In the genomic region with DNA sequence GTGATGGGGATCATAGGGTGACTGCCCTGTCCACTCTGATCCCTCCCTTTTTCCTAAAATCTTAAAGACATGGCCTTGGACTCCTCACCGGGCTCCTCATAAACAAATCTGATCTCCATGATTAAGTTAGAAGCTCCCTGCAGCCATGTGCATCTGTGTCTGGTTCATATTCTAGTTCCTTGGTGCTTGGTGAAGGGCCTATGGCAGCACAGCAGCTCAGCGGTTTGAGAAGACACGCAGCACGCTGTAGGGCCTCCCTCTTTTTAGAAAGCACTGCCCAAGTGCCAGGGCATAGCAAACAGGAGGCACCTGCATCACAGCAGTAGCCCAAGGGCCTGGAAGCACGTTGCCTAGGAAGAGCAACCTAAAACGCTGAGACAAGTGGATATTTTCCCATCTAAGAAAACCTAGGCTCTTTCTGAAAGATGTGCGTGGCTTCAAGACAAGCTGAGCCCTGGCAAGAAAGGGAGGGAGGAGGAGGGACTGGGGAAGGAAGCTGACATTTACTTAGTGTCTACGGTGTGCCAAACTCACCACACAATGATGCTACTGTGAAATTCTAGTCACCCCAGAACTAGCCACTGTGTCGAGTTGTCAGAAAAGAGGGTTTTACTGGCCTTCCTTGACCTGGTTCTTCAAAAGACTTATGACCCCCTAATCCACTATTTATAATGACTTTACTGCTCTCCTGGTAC, we compare ENCODE assay signal across 11 cellular contexts. TPM values are rescaled to one million over a fixed set of nuclear protein-coding genes. Genes with fewer than 3 reads are reported as not detected.
A peak's percentile ranks its signal among the peaks of the same experiment; 100 is the strongest.
DNase-seq lines count a peak whose midpoint lies in the region; ATAC-seq, FAIRE-seq and TF ChIP-seq lines count a peak whose summit lies in the region.
"Had no signal": no experiment of that assay in that cellular context is flagged by ENCODE, and none has a peak within 500 bp of the region (broad histone marks: within the 10 kb centered on the region; RNA-seq: fewer than 3 reads in every experiment).

No MANE protein-coding gene starts in this region.

- in situ Hi-C loops in HepG2 (cut with HindIII; ENCODE audit: extremely low pct_ligation_motif_present, low pct_unique_long_range_greater_than_20kb), result no loop called here
- in situ Hi-C loops in IMR-90 (cut with MboI; ENCODE audit: low sequenced_read_pairs), result no loop called here

- no peak for FAIRE-seq in HepG2 (lab: Jason Lieb, UNC)

- H2BK5ac ChIP-seq in IMR-90 (ENCODE audit: low read depth, low read length, poor library complexity, severe bottlenecking), result no peak overlapping the region

- WGBS in HepG2 (ENCODE audit: low lambda C conversion rate), result 73% methylated on average over 7 of the region's 9 CpGs
- WGBS in right lobe of liver (ENCODE audit: insufficient coverage, low coverage, low lambda C conversion rate, missing lambda C conversion rate), result 66% methylated on average over 4 of the region's 9 CpGs
- WGBS in IMR-90 (ENCODE audit: extremely low coverage in 2 of 2, insufficient read length in 1 of 2), 2 experiments, result 95% methylated on average over 4 of the region's 9 CpGs; no CpG with 5 or more reads in 1 of the 2 experiments

- H3K4me3 Mint-ChIP-seq in effector memory CD8-positive, alpha-beta T cell, result peak overlapping the region; percentile 30 to 68

- TF ChIP-seq CTCF in HepG2 (CRISPR knock-in tag; IDR thresholded peaks at IDR 0.05), result no peak
- no peak for TF ChIP-seq CTCF in right lobe of liver (IDR thresholded peaks at IDR 0.05)
- TF ChIP-seq CTCF in IMR-90 (conservative IDR thresholded peaks at IDR 0.05; ENCODE audit: low read depth, low read length), result no peak

- peaks cover 7 to 18% of the 10 kb centered on the region in 2 experiments; a peak in 4 of 5 replicates for H3K36me3 ChIP-seq in HepG2 (replicated peaks in 1 of 2; ENCODE audit: control insufficient read depth in 1 of 2, insufficient read depth in 2 of 2, low read length in 2 of 2)
- peaks cover 0 to 10% (median 6%) of the 10 kb centered on the region in 4 donors for H3K36me3 ChIP-seq in right lobe of liver
- peaks cover 21% of the 10 kb centered on the region for H3K36me3 ChIP-seq in IMR-90 (ENCODE audit: control insufficient read depth, insufficient read depth, low read length)

- TF ChIP-seq EP300 in HepG2 (IDR thresholded peaks at IDR 0.05; ENCODE audit: low read depth in 2 of 2, low read length in 2 of 2) (no peak), HepG2 (CRISPR knock-in tag; IDR thresholded peaks at IDR 0.05; ENCODE audit: borderline replicate concordance) (no peak)

- no peak overlapping the region for H2AK5ac ChIP-seq in IMR-90 (ENCODE audit: low read depth, low read length)

- H3K27me3 Mint-ChIP-seq in effector memory CD8-positive, alpha-beta T cell, result no peaks in the 10 kb centered on the region

- H2BK20ac ChIP-seq in IMR-90 (ENCODE audit: low read depth, low read length), result no peak overlapping the region

- no peak overlapping the region for H2AFZ ChIP-seq in HepG2 (ENCODE audit: low read length)
- no peak overlapping the region for H2AFZ ChIP-seq in IMR-90 (replicated peaks; ENCODE audit: low read length, poor library complexity)

- POLR2A ChIA-PET in HepG2 (lab: Yijun Ruan, JAX) (interaction anchor here (1.0 to 1.1 kb wide), 2 partner anchors 12 to 15 kb away, joined by 3 to 4 read pairs; no protein-coding TSS in a partner anchor), IMR-90 (lab: Charles Lee; ENCODE audit: unreplicated experiment) (no interaction called here)

- H3K27me3 ChIP-seq in HepG2 (ENCODE audit: control insufficient read depth in 1 of 2, insufficient read depth in 2 of 2, low read length in 2 of 2), result no peaks in the 10 kb centered on the region
- H3K27me3 ChIP-seq in right lobe of liver, result no peaks in the 10 kb centered on the region
- H3K27me3 ChIP-seq in IMR-90 (ENCODE audit: control insufficient read depth, insufficient read depth, low read length), result no peaks in the 10 kb centered on the region

- dilution Hi-C loops in IMR-90 (cut with HindIII; ENCODE audit: low sequenced_read_pairs, unreplicated experiment), result no loop called here

- H4K91ac ChIP-seq in IMR-90 (ENCODE audit: insufficient read depth, low read depth, low read length), result no peak overlapping the region

- H3K4me3 ChIP-seq in HepG2 (replicated peaks in 1 of 3; ENCODE audit: insufficient read depth in 1 of 3, low read depth in 2 of 3, low read length in 3 of 3) (no peak overlapping the region), right lobe of liver (no peak overlapping the region), IMR-90 (ENCODE audit: insufficient read depth, low read depth, low read length) (no peak overlapping the region)

- BruUV-seq in HepG2 (replicated peaks; lab: Mats Ljungman, UMichigan) (TSS peak; percentile 20), IMR-90 (replicated peaks; lab: Mats Ljungman, UMichigan) (no TSS peak)

- TF ChIP-seq POLR2A in HepG2 (IDR thresholded peaks at IDR 0.05; ENCODE audit: insufficient read depth in 1 of 2, low read depth in 2 of 2, low read length in 2 of 2) (no peak), right lobe of liver (IDR thresholded peaks at IDR 0.05) (no peak), IMR-90 (IDR thresholded peaks at IDR 0.05; ENCODE audit: low read depth, low read length) (no peak)

- H3K4ac ChIP-seq in IMR-90 (ENCODE audit: low read depth, low read length), result no peak overlapping the region

- peaks cover 52% of the 10 kb centered on the region for H3K36me3 Mint-ChIP-seq in effector memory CD8-positive, alpha-beta T cell (ENCODE audit: insufficient read depth)

- TF ChIP-seq RAD21 in HepG2 (CRISPR knock-in tag; IDR thresholded peaks at IDR 0.05) (no peak), IMR-90 (IDR thresholded peaks at IDR 0.05; ENCODE audit: low read length) (no peak)

- intact Hi-C loops in HepG2 (cut with micrococcal nuclease; ENCODE audit: unreplicated experiment), result loop anchor here (2.0 kb wide), 1 partner anchor 15 kb away; the partner anchor contains the start of gene ULK3
- intact Hi-C loops in right lobe of liver (cut with DNase I), result no loop called here
- intact Hi-C loops in IMR-90 (cut with micrococcal nuclease), result no loop called here

- H3K23ac ChIP-seq in IMR-90 (ENCODE audit: low read depth, low read length), result no peak overlapping the region

- DNase-seq in HepG2 (ENCODE audit: low spot score) (no peak), right lobe of liver (no peak), IMR-90 (no peak), NCI-H526 treated with DMSO at 0.1 percent for 48 hours (lab: John Stamatoyannopoulos, UW) (no peak), AML-193 (lab: John Stamatoyannopoulos, UW) (no peak), T1000 (lab: John Stamatoyannopoulos, UW) (no peak)
- no peak for DNase-seq in effector memory CD8-positive, alpha-beta T cell
- DNase-seq: Calu3, mesenchymal stem cell had no signal

- H3K4me1 ChIP-seq in HepG2 (ENCODE audit: insufficient read depth, low read length), result peaks cover 20% of the 10 kb centered on the region
- peaks cover 0 to 5% (median 0%) of the 10 kb centered on the region in 4 donors for H3K4me1 ChIP-seq in right lobe of liver
- no peaks in the 10 kb centered on the region for H3K4me1 ChIP-seq in IMR-90 (ENCODE audit: control insufficient read depth, insufficient read depth, low read length)

- no peak for ATAC-seq in HepG2
- no peak for ATAC-seq in right lobe of liver
- no peak for ATAC-seq in IMR-90 (ENCODE audit: low read depth)
- ATAC-seq in effector memory CD8-positive, alpha-beta T cell (replicated peaks), result peak; percentile 81
- ATAC-seq in GM19351 (IDR thresholded peaks at IDR 0.05; ENCODE audit: unreplicated experiment), result no peak

- CTCF ChIA-PET in HepG2 (lab: Yijun Ruan, JAX; ENCODE audit: low intra/inter-chr PET ratio, low total read pairs), result no interaction called here
- CTCF ChIA-PET in IMR-90 (lab: Yijun Ruan, JAX), result interaction anchor here (1.5 kb wide), 1 partner anchor 44 kb away, joined by 5 read pairs; no protein-coding TSS in a partner anchor

- peaks cover 10% of the 10 kb centered on the region; the same call in 1 of the 2 replicates for H3K9me1 ChIP-seq in IMR-90 (ENCODE audit: insufficient read depth, low read length)

- no peak overlapping the region for H2BK120ac ChIP-seq in IMR-90 (ENCODE audit: low read depth, low read length)

- H3K14ac ChIP-seq in IMR-90 (replicated peaks; ENCODE audit: low read depth, low read length), result no peak overlapping the region

- no peaks in the 10 kb centered on the region for H3K9me3 Mint-ChIP-seq in effector memory CD8-positive, alpha-beta T cell

- no peak overlapping the region for H2BK15ac ChIP-seq in IMR-90 (ENCODE audit: low read depth, low read length)

- no peak overlapping the region for H3K56ac ChIP-seq in IMR-90 (ENCODE audit: extremely low read depth, insufficient read depth, low read length)

- H4K5ac ChIP-seq in IMR-90 (ENCODE audit: low read depth, low read length), result no peak overlapping the region

- no peaks in the 10 kb centered on the region for H3K9me3 ChIP-seq in HepG2 (ENCODE audit: low read length)
- no peaks in the 10 kb centered on the region for H3K9me3 ChIP-seq in right lobe of liver
- H3K9me3 ChIP-seq in IMR-90 (ENCODE audit: control insufficient read depth, insufficient read depth, low read length), result no peaks in the 10 kb centered on the region

- H3K18ac ChIP-seq in IMR-90 (ENCODE audit: low read depth, low read length), result no peak overlapping the region

- H4K20me1 ChIP-seq in HepG2 (ENCODE audit: insufficient read depth, low read length) (0 out of 2 replicates have a peak, but pooled peaks cover 3% of the 10 kb centered on the region), IMR-90 (ENCODE audit: insufficient read depth, low read length) (peaks cover 59% of the 10 kb centered on the region)

- H3K27ac ChIP-seq in HepG2 (ENCODE audit: extremely low read length, insufficient read depth, low read length) (no peak overlapping the region), right lobe of liver (no peak overlapping the region), IMR-90 (ENCODE audit: insufficient read depth, low read length) (no peak overlapping the region)

- peaks cover 34 to 42% of the 10 kb centered on the region in 2 donors for H3K4me1 Mint-ChIP-seq in effector memory CD8-positive, alpha-beta T cell (ENCODE audit: low read depth in 2 of 2)

- H4K8ac ChIP-seq in IMR-90 (ENCODE audit: low read depth in 2 of 2, low read length in 2 of 2), result no peak overlapping the region

- H3K79me2 ChIP-seq in HepG2 (ENCODE audit: insufficient read depth, low read length), result peaks cover 12% of the 10 kb centered on the region

- H3K4me2 ChIP-seq in HepG2 (ENCODE audit: low read depth, low read length), result peak overlapping the region; percentile 14; the same call in 1 of the 2 replicates
- no peak overlapping the region for H3K4me2 ChIP-seq in IMR-90 (ENCODE audit: low read depth, low read length)

- peak overlapping the region; percentile 74 to 93 for H3K27ac Mint-ChIP-seq in effector memory CD8-positive, alpha-beta T cell

- peak overlapping the region; percentile 57 for H2AK9ac ChIP-seq in IMR-90 (replicated peaks; ENCODE audit: low read depth, low read length, poor library complexity)

- H3K9ac ChIP-seq in HepG2 (ENCODE audit: insufficient read depth, low read depth, low read length) (no peak overlapping the region), IMR-90 (ENCODE audit: low read depth, low read length) (no peak overlapping the region)

- H3K79me1 ChIP-seq in IMR-90 (ENCODE audit: low read depth in 1 of 2, low read length in 2 of 2), result peaks cover 23 to 63% of the 10 kb centered on the region in 2 experiments

RNA-seq across cellular contexts. Expression of gene ULK3, which starts 14.9 kb away (rescaled TPM):
- total RNA-seq in HepG2 (2016; rRNA removed; fragmentation: Illumina TruSeq; extraction: Trizol), result 8.2 and 15.2 TPM in 2 replicates
- total RNA-seq in HepG2 (2016; cell fraction: cytosol; rRNA removed; fragmentation: Illumina TruSeq; extraction: Trizol; ENCODE audit: low read depth), result 7.6 and 8.1 TPM in 2 replicates
- 8.9 and 14.6 TPM in 2 replicates for total RNA-seq in HepG2 (2016; cell fraction: insoluble cytoplasmic fraction; rRNA removed; fragmentation: Illumina TruSeq; extraction: Trizol)
- total RNA-seq in HepG2 (2016; cell fraction: membrane; rRNA removed; fragmentation: Illumina TruSeq; extraction: Trizol), result 17.8 and 17.9 TPM in 2 replicates
- 13.8 and 17.0 TPM in 2 replicates for total RNA-seq in HepG2 (2016; cell fraction: nucleus; rRNA removed; fragmentation: Illumina TruSeq; extraction: Trizol)
- 23.7 and 25.1 TPM in 2 replicates for polyA plus RNA-seq in HepG2 (2011; rRNA removed)
- 10.1 and 12.4 TPM in 2 replicates for polyA plus RNA-seq in HepG2 (2011; cell fraction: cytosol; rRNA removed)
- 149 and 163 TPM in 2 replicates for polyA plus RNA-seq in HepG2 (2011; cell fraction: nucleus; rRNA removed)
- polyA plus RNA-seq in HepG2 (2012), result 11.8 and 16.1 TPM in 2 replicates
- polyA plus RNA-seq in HepG2 (2016; cell fraction: cytosol; fragmentation: Illumina TruSeq; extraction: Trizol; ENCODE audit: low read depth), result 9.7 and 10.4 TPM in 2 replicates
- 7.6 and 10.2 TPM in 2 replicates for polyA plus RNA-seq in HepG2 (2016; cell fraction: insoluble cytoplasmic fraction; fragmentation: Illumina TruSeq; extraction: Trizol; ENCODE audit: low read depth)
- polyA plus RNA-seq in HepG2 (2016; cell fraction: membrane; fragmentation: Illumina TruSeq; extraction: Trizol; ENCODE audit: low read depth), result 15.2 and 26.1 TPM in 2 replicates
- polyA plus RNA-seq in HepG2 (2016; cell fraction: nucleus; fragmentation: Illumina TruSeq; extraction: Trizol; ENCODE audit: insufficient read depth, low read depth), result 43.8 and 44.9 TPM in 2 replicates
- polyA minus RNA-seq in HepG2 (2011; rRNA and poly(A)+ RNA removed; ENCODE audit: low replicate concordance), result 13.8 and 70.3 TPM in 2 replicates
- 4.8 and 5.1 TPM in 2 replicates for polyA minus RNA-seq in HepG2 (2011; cell fraction: cytosol; rRNA and poly(A)+ RNA removed)
- polyA minus RNA-seq in HepG2 (2011; cell fraction: nucleus; rRNA and poly(A)+ RNA removed), result 11.6 and 13.2 TPM in 2 replicates
- total RNA-seq in right lobe of liver, result 10 to 100 TPM; 19.7 to 25.1 (median 22.1) TPM
- total RNA-seq in IMR-90 (2012; rRNA removed), result 8.6 and 11.8 TPM in 2 replicates
- 22.7 and 24.7 TPM in 2 replicates for polyA plus RNA-seq in IMR-90 (2012; rRNA removed)
- 10.2 and 12.4 TPM in 2 replicates for polyA plus RNA-seq in IMR-90 (2012; cell fraction: cytosol; rRNA removed)
- polyA plus RNA-seq in IMR-90 (2012; cell fraction: nucleus; rRNA removed; ENCODE audit: low replicate concordance), result 160 and 201 TPM in 2 replicates

RNA-seq across cellular contexts. Expression of gene SCAMP2, which starts 15.3 kb away (rescaled TPM):
- total RNA-seq in HepG2 (2016; rRNA removed; fragmentation: Illumina TruSeq; extraction: Trizol), result 23.6 and 34.8 TPM in 2 replicates
- total RNA-seq in HepG2 (2016; cell fraction: cytosol; rRNA removed; fragmentation: Illumina TruSeq; extraction: Trizol; ENCODE audit: low read depth), result 9.6 and 11.5 TPM in 2 replicates
- total RNA-seq in HepG2 (2016; cell fraction: insoluble cytoplasmic fraction; rRNA removed; fragmentation: Illumina TruSeq; extraction: Trizol), result 21.6 and 36.5 TPM in 2 replicates
- 19.1 and 19.4 TPM in 2 replicates for total RNA-seq in HepG2 (2016; cell fraction: membrane; rRNA removed; fragmentation: Illumina TruSeq; extraction: Trizol)
- total RNA-seq in HepG2 (2016; cell fraction: nucleus; rRNA removed; fragmentation: Illumina TruSeq; extraction: Trizol), result 34.8 and 43.1 TPM in 2 replicates
- 121 and 137 TPM in 2 replicates for polyA plus RNA-seq in HepG2 (2011; rRNA removed)
- polyA plus RNA-seq in HepG2 (2011; cell fraction: cytosol; rRNA removed), result 79.1 and 105 TPM in 2 replicates
- 60.5 and 61.0 TPM in 2 replicates for polyA plus RNA-seq in HepG2 (2011; cell fraction: nucleus; rRNA removed)
- 46.1 and 60.6 TPM in 2 replicates for polyA plus RNA-seq in HepG2 (2012)
- 13.9 and 15.3 TPM in 2 replicates for polyA plus RNA-seq in HepG2 (2016; cell fraction: cytosol; fragmentation: Illumina TruSeq; extraction: Trizol; ENCODE audit: low read depth)
- polyA plus RNA-seq in HepG2 (2016; cell fraction: insoluble cytoplasmic fraction; fragmentation: Illumina TruSeq; extraction: Trizol; ENCODE audit: low read depth), result 40.8 and 49.5 TPM in 2 replicates
- polyA plus RNA-seq in HepG2 (2016; cell fraction: membrane; fragmentation: Illumina TruSeq; extraction: Trizol; ENCODE audit: low read depth), result 19.7 and 19.9 TPM in 2 replicates
- polyA plus RNA-seq in HepG2 (2016; cell fraction: nucleus; fragmentation: Illumina TruSeq; extraction: Trizol; ENCODE audit: insufficient read depth, low read depth), result 82.6 and 86.5 TPM in 2 replicates
- 153 and 215 TPM in 2 replicates for polyA minus RNA-seq in HepG2 (2011; rRNA and poly(A)+ RNA removed; ENCODE audit: low replicate concordance)
- 43.0 and 53.0 TPM in 2 replicates for polyA minus RNA-seq in HepG2 (2011; cell fraction: cytosol; rRNA and poly(A)+ RNA removed)
- 19.7 and 32.7 TPM in 2 replicates for polyA minus RNA-seq in HepG2 (2011; cell fraction: nucleus; rRNA and poly(A)+ RNA removed)
- total RNA-seq in right lobe of liver, result 10 to 100 TPM; 33.9 to 45.9 (median 41.7) TPM
- total RNA-seq in IMR-90 (2012; rRNA removed), result 23.3 and 25.8 TPM in 2 replicates
- polyA plus RNA-seq in IMR-90 (2012; rRNA removed), result 108 and 111 TPM in 2 replicates
- 47.2 and 71.4 TPM in 2 replicates for polyA plus RNA-seq in IMR-90 (2012; cell fraction: cytosol; rRNA removed)
- 52.8 and 64.1 TPM in 2 replicates for polyA plus RNA-seq in IMR-90 (2012; cell fraction: nucleus; rRNA removed; ENCODE audit: low replicate concordance)

RNA-seq across cellular contexts. Expression of gene CPLX3, which starts 31.4 kb away (rescaled TPM):
- total RNA-seq in HepG2 (2016; rRNA removed; fragmentation: Illumina TruSeq; extraction: Trizol) (not detected in 2 replicates), right lobe of liver (not detected), IMR-90 (2012; rRNA removed) (not detected in 2 replicates)
- total RNA-seq in HepG2 (2016; cell fraction: cytosol; rRNA removed; fragmentation: Illumina TruSeq; extraction: Trizol; ENCODE audit: low read depth), result not detected in 2 replicates
- total RNA-seq in HepG2 (2016; cell fraction: insoluble cytoplasmic fraction; rRNA removed; fragmentation: Illumina TruSeq; extraction: Trizol), result not detected in 2 replicates
- total RNA-seq in HepG2 (2016; cell fraction: membrane; rRNA removed; fragmentation: Illumina TruSeq; extraction: Trizol), result not detected in 2 replicates
- total RNA-seq in HepG2 (2016; cell fraction: nucleus; rRNA removed; fragmentation: Illumina TruSeq; extraction: Trizol), result not detected in 2 replicates
- polyA plus RNA-seq in HepG2 (2011; rRNA removed) (not detected in 2 replicates), IMR-90 (2012; rRNA removed) (not detected in 2 replicates)
- polyA plus RNA-seq in HepG2 (2011; cell fraction: cytosol; rRNA removed), result not detected in 2 replicates
- 0.05 TPM in 1 of 2 replicates, not detected in the other for polyA plus RNA-seq in HepG2 (2011; cell fraction: nucleus; rRNA removed)
- not detected in 2 replicates for polyA plus RNA-seq in HepG2 (2012)
- not detected in 2 replicates for polyA plus RNA-seq in HepG2 (2016; cell fraction: cytosol; fragmentation: Illumina TruSeq; extraction: Trizol; ENCODE audit: low read depth)
- not detected in 2 replicates for polyA plus RNA-seq in HepG2 (2016; cell fraction: insoluble cytoplasmic fraction; fragmentation: Illumina TruSeq; extraction: Trizol; ENCODE audit: low read depth)
- not detected in 2 replicates for polyA plus RNA-seq in HepG2 (2016; cell fraction: membrane; fragmentation: Illumina TruSeq; extraction: Trizol; ENCODE audit: low read depth)
- not detected in 2 replicates for polyA plus RNA-seq in HepG2 (2016; cell fraction: nucleus; fragmentation: Illumina TruSeq; extraction: Trizol; ENCODE audit: insufficient read depth, low read depth)
- not detected in 2 replicates for polyA minus RNA-seq in HepG2 (2011; rRNA and poly(A)+ RNA removed; ENCODE audit: low replicate concordance)
- not detected in 2 replicates for polyA minus RNA-seq in HepG2 (2011; cell fraction: cytosol; rRNA and poly(A)+ RNA removed)
- polyA minus RNA-seq in HepG2 (2011; cell fraction: nucleus; rRNA and poly(A)+ RNA removed), result not detected in 2 replicates
- polyA plus RNA-seq in IMR-90 (2012; cell fraction: cytosol; rRNA removed), result not detected in 2 replicates
- 0.12 and 0.24 TPM in 2 replicates for polyA plus RNA-seq in IMR-90 (2012; cell fraction: nucleus; rRNA removed; ENCODE audit: low replicate concordance)
- total RNA-seq: LHCN-M2 had no signal

RNA-seq across cellular contexts. Expression of gene MPI, which starts 32.0 kb away (rescaled TPM):
- total RNA-seq in HepG2 (2016; rRNA removed; fragmentation: Illumina TruSeq; extraction: Trizol), result 36.9 and 49.7 TPM in 2 replicates
- 14.9 and 19.2 TPM in 2 replicates for total RNA-seq in HepG2 (2016; cell fraction: cytosol; rRNA removed; fragmentation: Illumina TruSeq; extraction: Trizol; ENCODE audit: low read depth)
- 41.4 and 51.3 TPM in 2 replicates for total RNA-seq in HepG2 (2016; cell fraction: insoluble cytoplasmic fraction; rRNA removed; fragmentation: Illumina TruSeq; extraction: Trizol)
- 19.0 and 24.4 TPM in 2 replicates for total RNA-seq in HepG2 (2016; cell fraction: membrane; rRNA removed; fragmentation: Illumina TruSeq; extraction: Trizol)
- 19.5 and 27.2 TPM in 2 replicates for total RNA-seq in HepG2 (2016; cell fraction: nucleus; rRNA removed; fragmentation: Illumina TruSeq; extraction: Trizol)
- 63.5 and 66.7 TPM in 2 replicates for polyA plus RNA-seq in HepG2 (2011; rRNA removed)
- 68.2 and 75.7 TPM in 2 replicates for polyA plus RNA-seq in HepG2 (2011; cell fraction: cytosol; rRNA removed)
- 79.4 and 82.3 TPM in 2 replicates for polyA plus RNA-seq in HepG2 (2011; cell fraction: nucleus; rRNA removed)
- 35.5 and 45.4 TPM in 2 replicates for polyA plus RNA-seq in HepG2 (2012)
- 11.8 and 13.8 TPM in 2 replicates for polyA plus RNA-seq in HepG2 (2016; cell fraction: cytosol; fragmentation: Illumina TruSeq; extraction: Trizol; ENCODE audit: low read depth)
- 52.7 and 54.7 TPM in 2 replicates for polyA plus RNA-seq in HepG2 (2016; cell fraction: insoluble cytoplasmic fraction; fragmentation: Illumina TruSeq; extraction: Trizol; ENCODE audit: low read depth)
- polyA plus RNA-seq in HepG2 (2016; cell fraction: membrane; fragmentation: Illumina TruSeq; extraction: Trizol; ENCODE audit: low read depth), result 18.4 and 18.9 TPM in 2 replicates
- 25.9 and 30.1 TPM in 2 replicates for polyA plus RNA-seq in HepG2 (2016; cell fraction: nucleus; fragmentation: Illumina TruSeq; extraction: Trizol; ENCODE audit: insufficient read depth, low read depth)
- polyA minus RNA-seq in HepG2 (2011; rRNA and poly(A)+ RNA removed; ENCODE audit: low replicate concordance), result 129 and 146 TPM in 2 replicates
- polyA minus RNA-seq in HepG2 (2011; cell fraction: cytosol; rRNA and poly(A)+ RNA removed), result 28.5 and 36.3 TPM in 2 replicates
- 54.8 and 73.8 TPM in 2 replicates for polyA minus RNA-seq in HepG2 (2011; cell fraction: nucleus; rRNA and poly(A)+ RNA removed)
- 10 to 100 TPM; 23.5 to 69.7 (median 40.8) TPM for total RNA-seq in right lobe of liver
- total RNA-seq in IMR-90 (2012; rRNA removed), result 61.4 and 91.8 TPM in 2 replicates
- 80.1 and 81.1 TPM in 2 replicates for polyA plus RNA-seq in IMR-90 (2012; rRNA removed)
- 68.1 and 94.5 TPM in 2 replicates for polyA plus RNA-seq in IMR-90 (2012; cell fraction: cytosol; rRNA removed)
- polyA plus RNA-seq in IMR-90 (2012; cell fraction: nucleus; rRNA removed; ENCODE audit: low replicate concordance), result 73.5 and 116 TPM in 2 replicates

RNA-seq across cellular contexts. Expression of gene LMAN1L, which starts 45.2 kb away (rescaled TPM):
- not detected in 2 replicates for total RNA-seq in HepG2 (2016; rRNA removed; fragmentation: Illumina TruSeq; extraction: Trizol)
- total RNA-seq in HepG2 (2016; cell fraction: cytosol; rRNA removed; fragmentation: Illumina TruSeq; extraction: Trizol; ENCODE audit: low read depth), result not detected in 2 replicates
- total RNA-seq in HepG2 (2016; cell fraction: insoluble cytoplasmic fraction; rRNA removed; fragmentation: Illumina TruSeq; extraction: Trizol), result not detected in 2 replicates
- not detected in 2 replicates for total RNA-seq in HepG2 (2016; cell fraction: membrane; rRNA removed; fragmentation: Illumina TruSeq; extraction: Trizol)
- total RNA-seq in HepG2 (2016; cell fraction: nucleus; rRNA removed; fragmentation: Illumina TruSeq; extraction: Trizol), result not detected in 2 replicates
- polyA plus RNA-seq in HepG2 (2011; rRNA removed), result not detected in 2 replicates
- not detected in 2 replicates for polyA plus RNA-seq in HepG2 (2011; cell fraction: cytosol; rRNA removed)
- 0.17 and 0.26 TPM in 2 replicates for polyA plus RNA-seq in HepG2 (2011; cell fraction: nucleus; rRNA removed)
- not detected in 2 replicates for polyA plus RNA-seq in HepG2 (2012)
- polyA plus RNA-seq in HepG2 (2016; cell fraction: cytosol; fragmentation: Illumina TruSeq; extraction: Trizol; ENCODE audit: low read depth), result not detected in 2 replicates
- not detected in 2 replicates for polyA plus RNA-seq in HepG2 (2016; cell fraction: insoluble cytoplasmic fraction; fragmentation: Illumina TruSeq; extraction: Trizol; ENCODE audit: low read depth)
- polyA plus RNA-seq in HepG2 (2016; cell fraction: membrane; fragmentation: Illumina TruSeq; extraction: Trizol; ENCODE audit: low read depth), result not detected in 2 replicates
- polyA plus RNA-seq in HepG2 (2016; cell fraction: nucleus; fragmentation: Illumina TruSeq; extraction: Trizol; ENCODE audit: insufficient read depth, low read depth), result not detected in 2 replicates
- polyA minus RNA-seq in HepG2 (2011; rRNA and poly(A)+ RNA removed; ENCODE audit: low replicate concordance), result 0.07 TPM in 1 of 2 replicates, not detected in the other
- not detected in 2 replicates for polyA minus RNA-seq in HepG2 (2011; cell fraction: cytosol; rRNA and poly(A)+ RNA removed)
- not detected in 2 replicates for polyA minus RNA-seq in HepG2 (2011; cell fraction: nucleus; rRNA and poly(A)+ RNA removed)
- not detected for total RNA-seq in right lobe of liver
- total RNA-seq in IMR-90 (2012; rRNA removed), result not detected in 2 replicates
- not detected in 2 replicates for polyA plus RNA-seq in IMR-90 (2012; rRNA removed)
- polyA plus RNA-seq in IMR-90 (2012; cell fraction: cytosol; rRNA removed), result not detected in 2 replicates
- 0.09 and 0.30 TPM in 2 replicates for polyA plus RNA-seq in IMR-90 (2012; cell fraction: nucleus; rRNA removed; ENCODE audit: low replicate concordance)
